ENCODE assay signal across 31 cellular contexts in genomic region chr7:6642861-6643640, GRCh38.
"Had no signal": no experiment of that assay in that cellular context is flagged by ENCODE, and none has a peak within 500 bp of the region (broad histone marks: within the 10 kb centered on the region; RNA-seq: fewer than 3 reads in every experiment).

No MANE protein-coding gene starts in this region.

- H3K4me3 Mint-ChIP-seq: activated CD4-positive, alpha-beta T cell treated with anti-CD3 and anti-CD28 coated beads, Interleukin-2, amount 10 ng/mL, durations not matched to agents 24 days and 14 days; activated naive CD4-positive, alpha-beta T cell treated with anti-CD3 and anti-CD28 coated beads, Interleukin-2, amount 50 U/mL, for 24 hours had no signal

- DNase-seq: activated CD4-positive, alpha-beta T cell treated with anti-CD3 and anti-CD28 coated beads, Interleukin-2, amount 10 ng/mL, durations not matched to agents 24 days and 14 days; activated CD4-positive, alpha-beta T cell treated with anti-CD3 and anti-CD28 coated beads, Interleukin-2, amount 50 U/mL, for 4 hours; activated CD8-positive, alpha-beta memory T cell treated with anti-CD3 and anti-CD28 coated beads, Interleukin-2, amount 50 U/mL, for 48 hours; activated effector memory CD4-positive, alpha-beta T cell treated with Interleukin-2 at 50 U/mL for 16 hours; activated naive CD4-positive, alpha-beta T cell treated with Interleukin-2 at 50 U/mL for 16 hours; activated T-cell treated with anti-CD3 and anti-CD28 coated beads, Interleukin-2, amount 50 U/mL, for 48 hours; adrenal gland; body of pancreas; NCI-H1092 treated with DMSO at 0.1 percent for 48 hours; NCI-H1417; NCI-H146; NCI-H187; NCI-H2029 treated with DMSO at 0.1 percent for 48 hours; NCI-H2107; NCI-H2171; NCI-H510A; NCI-H526; NCI-H748 treated with DMSO at 0.1 percent for 48 hours; NK-92 treated with Interleukin-12 subunit alpha and Interleukin-12 subunit beta, amount 100 ng/mL, for 24 hours; PC-3; Right ventricle myocardium superior; SJCRH30; T1000; WERI-Rb-1 had no signal

- H3K9ac ChIP-seq: KMS-11 had no signal

- H3K27ac ChIP-seq: adrenal gland, body of pancreas, breast epithelium, KMS-11, RWPE1, SJCRH30, SK-N-MC, WERI-Rb-1 had no signal

- H3K27ac Mint-ChIP-seq: activated CD4-positive, alpha-beta T cell treated with anti-CD3 and anti-CD28 coated beads, Interleukin-2, amount 10 ng/mL, durations not matched to agents 24 days and 14 days; activated naive CD4-positive, alpha-beta T cell treated with anti-CD3 and anti-CD28 coated beads, Interleukin-2, amount 50 U/mL, for 24 hours had no signal

- H3K4me2 ChIP-seq: KMS-11 had no signal

- FAIRE-seq: astrocyte, RCC 7860 had no signal

- H3K4me1 ChIP-seq: SJCRH30 had no signal

- ATAC-seq: body of pancreas, PC-3 had no signal

- H3K27me3 ChIP-seq: adrenal gland, body of pancreas, breast epithelium, SJCRH30 had no signal

- H3K36me3 ChIP-seq: breast epithelium had no signal

- H3K4me3 ChIP-seq: adrenal gland, body of pancreas, breast epithelium, SJCRH30, SK-N-MC had no signal

- H3K9me3 Mint-ChIP-seq: activated CD4-positive, alpha-beta T cell treated with anti-CD3 and anti-CD28 coated beads, Interleukin-2, amount 10 ng/mL, durations not matched to agents 24 days and 14 days; activated naive CD4-positive, alpha-beta T cell treated with anti-CD3 and anti-CD28 coated beads, Interleukin-2, amount 50 U/mL, for 24 hours had no signal

- H3K9me3 ChIP-seq: adrenal gland, body of pancreas, breast epithelium, SJCRH30 had no signal

- H3K27me3 Mint-ChIP-seq: activated CD4-positive, alpha-beta T cell treated with anti-CD3 and anti-CD28 coated beads, Interleukin-2, amount 10 ng/mL, durations not matched to agents 24 days and 14 days; activated naive CD4-positive, alpha-beta T cell treated with anti-CD3 and anti-CD28 coated beads, Interleukin-2, amount 50 U/mL, for 24 hours had no signal
